8 cellular contexts compared by ENCODE assay signal in the genomic region with DNA sequence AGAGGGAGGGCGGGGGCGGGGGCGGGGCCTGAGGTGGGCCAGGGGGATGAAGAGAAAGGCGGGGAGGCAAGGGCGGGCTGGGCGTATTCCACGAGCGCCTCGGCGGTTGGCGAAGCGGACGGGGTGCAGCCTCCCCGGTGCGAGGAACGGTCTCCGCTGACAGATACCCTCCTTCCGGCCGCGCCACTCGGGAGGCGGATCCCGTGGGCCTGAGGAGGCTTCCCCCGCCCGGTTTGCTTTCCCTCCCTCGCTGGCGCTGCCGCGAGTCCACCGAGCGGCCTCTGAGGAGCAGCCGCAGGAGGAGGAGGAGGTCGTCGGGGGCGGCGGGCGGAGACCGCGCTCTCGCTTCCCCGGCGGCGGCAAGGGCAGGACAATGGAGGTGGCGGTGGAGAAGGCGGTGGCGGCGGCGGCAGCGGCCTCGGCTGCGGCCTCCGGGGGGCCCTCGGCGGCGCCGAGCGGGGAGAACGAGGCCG. TPM values are rescaled to one million over a fixed set of nuclear protein-coding genes. Genes with fewer than 3 reads are reported as not detected.
DNase-seq lines count a peak whose midpoint lies in the region; ATAC-seq, FAIRE-seq and TF ChIP-seq lines count a peak whose summit lies in the region.

TRIM24 (plus strand) TSS at position 84 of the 473 bp plus-strand sequence; CDS start at position 374, 290 bp downstream.

- TF ChIP-seq CTCF in H1 (IDR thresholded peaks at IDR 0.05; ENCODE audit: control extremely low read depth in 1 of 3, insufficient read depth in 1 of 3, low read depth in 1 of 3, low read length in 3 of 3): no peak

- 0% methylated on average over 2 of the region's 59 CpGs; no CpG with 5 or more reads in 1 of the 2 experiments for WGBS in H1 (ENCODE audit: extremely low coverage in 1 of 2, insufficient coverage in 1 of 2, insufficient read length in 1 of 2, insufficient replicate concordance in 2 of 2, low coverage in 1 of 2, low lambda C conversion rate in 2 of 2, missing lambda C conversion rate in 1 of 2), 2 experiments

- peak within 1 kb of the TSS; percentile 76 to 91 (median 86) for H3K9ac ChIP-seq in H1 (replicated peaks in 1 of 4; ENCODE audit: extremely low read depth in 1 of 4, low read depth in 3 of 4, low read length in 3 of 4)
- H3K9ac ChIP-seq in muscle layer of colon (ENCODE audit: low read length): peak within 1 kb of the TSS; percentile 19

- peaks cover 6% of the 10 kb centered on the region for H3K23me2 ChIP-seq in H1 (ENCODE audit: low read depth, low read length)

- DNase-seq in DMS53 treated with DMSO at 0.1 percent for 48 hours (lab: John Stamatoyannopoulos, UW; ENCODE audit: unreplicated experiment) (peak; percentile 99), SKM-1 (lab: John Stamatoyannopoulos, UW; ENCODE audit: unreplicated experiment) (peak; percentile 99), H1 (ENCODE audit: low read depth in 1 of 2, low spot score in 2 of 2) (no peak), DMS 273 (lab: John Stamatoyannopoulos, UW; ENCODE audit: unreplicated experiment) (no peak), NCI-H82 treated with DMSO at 0.1 percent for 48 hours (lab: John Stamatoyannopoulos, UW; ENCODE audit: unreplicated experiment) (no peak)

- no peak within 1 kb of the TSS for H2AFZ ChIP-seq in H1 (ENCODE audit: low read length)

- H3K4me1 ChIP-seq in H1 (replicated peaks in 1 of 4; ENCODE audit: control insufficient read depth in 3 of 4, insufficient read depth in 4 of 4, low read length in 3 of 4) (peaks cover 0 to 9% (median 6%) of the 10 kb centered on the region in 4 experiments; a peak in 5 of 7 replicates), muscle layer of colon (ENCODE audit: insufficient read depth, low read length) (peaks cover 9% of the 10 kb centered on the region)

- peak within 1 kb of the TSS; percentile 91 for H4K5ac ChIP-seq in H1 (ENCODE audit: insufficient read length, low read depth, low read length)

- H3K9me3 ChIP-seq in H1 (ENCODE audit: insufficient read depth in 2 of 2, low read depth in 1 of 2, low read length in 1 of 2) (peaks cover 0 to 3% of the 10 kb centered on the region in 2 experiments; a peak in 1 of 4 replicates), muscle layer of colon (ENCODE audit: low read length) (no peaks in the 10 kb centered on the region)

- no peak within 1 kb of the TSS for H2BK15ac ChIP-seq in H1 (ENCODE audit: low read length)

- H3K79me2 ChIP-seq in H1 (ENCODE audit: control insufficient read depth in 1 of 2, insufficient read depth in 2 of 2, low read length in 2 of 2): peaks cover 40 to 51% of the 10 kb centered on the region in 2 experiments

- CTCF ChIA-PET in H1 (lab: Charles Lee; ENCODE audit: partially characterized antibody): interaction anchor here (0.6 kb wide), 1 partner anchor 299 kb away, joined by 3 read pairs; no protein-coding TSS in a partner anchor

- H2BK120ac ChIP-seq in H1 (replicated peaks; ENCODE audit: low read depth, low read length): no peak within 1 kb of the TSS

- H3K23ac ChIP-seq in H1 (ENCODE audit: insufficient read length): no peak within 1 kb of the TSS

- H3K14ac ChIP-seq in H1 (ENCODE audit: insufficient read length): no peak within 1 kb of the TSS

- peak within 1 kb of the TSS; percentile 75 for H3K4ac ChIP-seq in H1 (replicated peaks; ENCODE audit: insufficient read length, low read depth, low read length)

- TF ChIP-seq POLR2A in H1 (IDR thresholded peaks at IDR 0.05; ENCODE audit: control extremely low read depth in 1 of 2, low read depth in 2 of 2, low read length in 2 of 2): no peak

- H3K4me2 ChIP-seq in H1 (ENCODE audit: insufficient read depth in 1 of 2, low read depth in 2 of 2, low read length in 2 of 2): peak within 1 kb of the TSS; percentile 59 to 76

- peak within 1 kb of the TSS; percentile 58 for H4K91ac ChIP-seq in H1 (replicated peaks; ENCODE audit: insufficient read length, low read length)

- H2BK5ac ChIP-seq in H1 (ENCODE audit: low read depth, low read length): peak within 1 kb of the TSS; percentile 93

- ATAC-seq in GM19463 (IDR thresholded peaks at IDR 0.05; ENCODE audit: unreplicated experiment) (peak; percentile 66), HG03469 (IDR thresholded peaks at IDR 0.05; ENCODE audit: unreplicated experiment) (peak; percentile 49)

- peaks cover 0 to 36% (median 5%) of the 10 kb centered on the region in 4 experiments; a peak in 4 of 8 replicates for H3K36me3 ChIP-seq in H1 (ENCODE audit: control insufficient read depth in 2 of 4, insufficient read depth in 4 of 4, low read length in 3 of 4)
- no peaks in the 10 kb centered on the region for H3K36me3 ChIP-seq in muscle layer of colon (ENCODE audit: insufficient read depth, low read length)

- H3K27me3 ChIP-seq in H1 (replicated peaks in 1 of 4; ENCODE audit: control insufficient read depth in 3 of 4, extremely low read depth in 1 of 4, insufficient read depth in 3 of 4, low read length in 3 of 4) (no peaks in the 10 kb centered on the region), muscle layer of colon (ENCODE audit: control insufficient read depth in 1 of 2, insufficient read depth in 2 of 2, low read length in 2 of 2) (no peaks in the 10 kb centered on the region)

- H3K18ac ChIP-seq in H1 (ENCODE audit: extremely low read depth, low read length): peak within 1 kb of the TSS; percentile 63

- no peak within 1 kb of the TSS; the same call in 1 of the 2 replicates for H2BK12ac ChIP-seq in H1 (ENCODE audit: low read depth, low read length)

- H3K79me1 ChIP-seq in H1 (ENCODE audit: low read depth, low read length): no peaks in the 10 kb centered on the region

- no peak within 1 kb of the TSS for H2AK5ac ChIP-seq in H1 (ENCODE audit: low read depth, low read length)

- H3K27ac ChIP-seq in H1 (ENCODE audit: low read depth, low read length) (peak within 1 kb of the TSS; percentile 86), muscle layer of colon (ENCODE audit: low read depth, low read length) (peak within 1 kb of the TSS; percentile 76)

- H3K56ac ChIP-seq in H1 (replicated peaks; ENCODE audit: insufficient read length, low read depth, low read length): peak within 1 kb of the TSS; percentile 70

- no peak within 1 kb of the TSS for H2BK20ac ChIP-seq in H1 (ENCODE audit: low read length)

- TF ChIP-seq EP300 in H1 (IDR thresholded peaks at IDR 0.05; ENCODE audit: borderline replicate concordance in 1 of 2, low read depth in 2 of 2, low read length in 2 of 2): peak in 1 of 2 experiments; percentile 5; a peak in 1 of 3 replicates

- POLR2A ChIA-PET in H1 (lab: Charles Lee; ENCODE audit: partially characterized antibody): interaction anchor here (0.6 to 3.5 kb wide), 52 partner anchors 8 to 556 kb away, joined by 3 to 27 read pairs (median 3); partner anchors contain the start of gene CREB3L2

- H3K4me3 ChIP-seq in H1 (ENCODE audit: extremely low read depth in 1 of 4, insufficient read depth in 2 of 4, low read depth in 3 of 4, low read length in 4 of 4) (peak within 1 kb of the TSS; percentile 80 to 96 (median 93)), muscle layer of colon (ENCODE audit: low read depth in 1 of 2, low read length in 2 of 2) (peak within 1 kb of the TSS; percentile 75 to 87)

- peaks cover 17 to 19% of the 10 kb centered on the region in 2 experiments for H4K20me1 ChIP-seq in H1 (replicated peaks in 1 of 2; ENCODE audit: control insufficient read depth in 1 of 2, insufficient read depth in 2 of 2, low read length in 2 of 2)

- peak within 1 kb of the TSS; percentile 89 for H4K8ac ChIP-seq in H1 (ENCODE audit: extremely low read depth, insufficient read depth, low read length)

- TF ChIP-seq RAD21 in H1 (IDR thresholded peaks at IDR 0.05 in 1 of 2, conservative IDR thresholded peaks at IDR 0.05 in 1 of 2; ENCODE audit: low read depth in 2 of 2, low read length in 2 of 2): no peak

- no peak for FAIRE-seq in H1 (lab: Jason Lieb, UNC)

TF ChIP-seq in H1, 55 proteins besides CTCF, POLR2A, EP300 and RAD21:
- TF ChIP-seq TAF7 (optimal IDR thresholded peaks at IDR 0.05; ENCODE audit: borderline replicate concordance, low read depth, low read length) (peak; percentile 52), KDM4A (IDR thresholded peaks at IDR 0.05; ENCODE audit: low read depth, low read length, severe bottlenecking) (peak; percentile 41), POLR2AphosphoS5 (IDR thresholded peaks at IDR 0.05; ENCODE audit: low read depth, low read length) (peak; percentile 64), SP1 (IDR thresholded peaks at IDR 0.05; ENCODE audit: low read depth, low read length) (no peak), ASH2L (IDR thresholded peaks at IDR 0.05; ENCODE audit: low read length) (peak; percentile 10), PHF8 (conservative IDR thresholded peaks at IDR 0.05; ENCODE audit: low read depth, low read length) (peak; percentile 47), JUN (IDR thresholded peaks at IDR 0.05; ENCODE audit: low read depth, low read length) (no peak), SIN3A (conservative IDR thresholded peaks at IDR 0.05 in 1 of 2, IDR thresholded peaks at IDR 0.05 in 1 of 2; ENCODE audit: low read depth in 1 of 2, low read length in 2 of 2) (peak; percentile 47 to 54; a peak in 2 of 4 replicates), BACH1 (IDR thresholded peaks at IDR 0.05; ENCODE audit: low read length) (peak; percentile 60; the same call in 1 of the 2 replicates)
TF ChIP-seq in H1: peak in this region for 7.

RNA-seq across cellular contexts. Expression of gene TRIM24, which starts in this region (rescaled TPM):
- total RNA-seq in H1 (2021; fragmentation: NEBNext Ultra II Directional; extraction: Animal tissue kit (Norgen Biotek cat#: 25700)): 146 and 149 TPM in 2 replicates
- 50.4 and 67.6 TPM in 2 replicates for polyA plus RNA-seq in H1 (2011; rRNA removed)
- 76.4 TPM for polyA plus RNA-seq in H1 (2011; cell fraction: cytosol; rRNA removed)
- polyA plus RNA-seq in H1 (2011; cell fraction: nucleus; rRNA removed): 67.0 TPM
- 66.2 to 90.3 TPM (median 78.6 TPM) in 4 replicates for polyA plus RNA-seq in H1 (2012, experiment 1 of 2)
- polyA plus RNA-seq in H1 (2012, experiment 2 of 2): 5.6 TPM
- polyA plus RNA-seq in H1 (2013, experiment 1 of 2): 87.4 TPM
- polyA plus RNA-seq in H1 (2013, experiment 2 of 2): 86.9 TPM
- 147 and 171 TPM in 2 replicates for polyA minus RNA-seq in H1 (2011; rRNA and poly(A)+ RNA removed)
- 117 TPM for polyA minus RNA-seq in H1 (2011; cell fraction: cytosol; rRNA and poly(A)+ RNA removed)
- polyA minus RNA-seq in H1 (2011; cell fraction: nucleus; rRNA and poly(A)+ RNA removed): 216 TPM

Comparison
In these comparisons a context has a peak if more than half of its experiments do, and no peak if none do; other contexts are left out.
1. DNase-seq: peak in DMS53 treated with DMSO at 0.1 percent for 48 hours (single experiment) and SKM-1 (single experiment); none in H1 (0 of 2), DMS 273 (single experiment) and NCI-H82 treated with DMSO at 0.1 percent for 48 hours (single experiment).